ENCODE assay signal across 8 cellular contexts in genomic region chr5:176364765-176365662, GRCh38.
A peak's percentile ranks its signal among the peaks of the same experiment; 100 is the strongest.
DNase-seq lines count a peak whose midpoint lies in the region; ATAC-seq lines count a peak whose summit lies in the region.

TSS of gene ARL10 (plus strand) at chr5:176365487. CDS start at chr5:176365564, 77 bp downstream.

- H3K27ac ChIP-seq in layer of hippocampus (ENCODE audit: low read depth, low read length), result peak within 1 kb of the TSS; percentile 73

- ATAC-seq in GM18502 (IDR thresholded peaks at IDR 0.05; ENCODE audit: poor library complexity, unreplicated experiment) (peak; percentile 28), HG03342 (IDR thresholded peaks at IDR 0.05; ENCODE audit: unreplicated experiment) (peak; percentile 38), HG03571 (IDR thresholded peaks at IDR 0.05; ENCODE audit: unreplicated experiment) (no peak)

- no peaks in the 10 kb centered on the region for H3K27me3 ChIP-seq in layer of hippocampus (ENCODE audit: control insufficient read depth, insufficient read depth, low read length)

- DNase-seq in activated CD4-positive, CD25-positive, alpha-beta regulatory T cell treated with anti-CD3 and anti-CD28 coated beads, Interleukin-2, amount 50 U/mL, for 16 hours (ENCODE audit: low read depth, low spot score), result peak; percentile 28
- DNase-seq in cerebellar cortex (ENCODE audit: low spot score) (peak; percentile 31), NOMO-1 treated with dmso at 0.1 percent for 144 hours (lab: John Stamatoyannopoulos, UW; ENCODE audit: unreplicated experiment) (no peak)
- DNase-seq in stimulated activated CD4-positive, alpha-beta T cell treated with anti-CD3 and anti-CD28 coated beads, Interleukin-15, amount 100 ng/mL, for 48 hours (ENCODE audit: low read depth in 2 of 2), result peak; percentile 33 to 53
